In the genomic region with DNA sequence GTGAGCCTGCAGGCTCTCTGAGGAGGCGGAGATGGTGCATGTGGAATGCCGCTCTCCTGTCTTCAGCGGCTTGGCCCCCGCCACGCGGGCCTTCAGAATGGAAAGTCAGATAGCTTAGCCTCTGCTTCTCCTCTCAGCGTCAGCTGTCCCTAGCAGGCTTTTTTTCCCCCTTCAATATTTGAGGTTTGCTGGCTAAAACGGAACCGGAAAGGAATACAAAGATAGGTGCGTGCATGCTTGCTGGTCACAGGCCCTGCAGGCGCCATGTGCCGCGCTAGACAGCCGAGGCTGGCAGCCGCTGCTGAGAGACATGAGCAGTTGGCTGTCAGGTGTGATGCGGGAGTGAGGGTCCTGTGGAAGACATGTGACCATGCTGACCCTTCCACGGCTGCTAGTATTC, we compare ENCODE assay signal across 2 cellular contexts.
TF ChIP-seq lines count a peak whose summit lies in the region.

No MANE protein-coding gene starts in this region.

TF ChIP-seq in GM23338, 12 proteins besides CTCF, POLR2A, EP300 and RAD21 (continues in another document):
- TF ChIP-seq POLR2AphosphoS5 (IDR thresholded peaks at IDR 0.05; ENCODE audit: low read depth) = no peak
- TF ChIP-seq ZNF114 (CRISPR knock-in tag; IDR thresholded peaks at IDR 0.05) = no peak
- TF ChIP-seq STAT1 (IDR thresholded peaks at IDR 0.05; ENCODE audit: unreplicated experiment) = no peak
- no peak for TF ChIP-seq JUNB (IDR thresholded peaks at IDR 0.05; ENCODE audit: unreplicated experiment)
- TF ChIP-seq CREB1 (CRISPR knock-in tag; IDR thresholded peaks at IDR 0.05; ENCODE audit: low read depth) = no peak
- TF ChIP-seq ZNF331 (CRISPR knock-in tag; IDR thresholded peaks at IDR 0.05; ENCODE audit: low read depth) = no peak
- TF ChIP-seq, protein P1, sequence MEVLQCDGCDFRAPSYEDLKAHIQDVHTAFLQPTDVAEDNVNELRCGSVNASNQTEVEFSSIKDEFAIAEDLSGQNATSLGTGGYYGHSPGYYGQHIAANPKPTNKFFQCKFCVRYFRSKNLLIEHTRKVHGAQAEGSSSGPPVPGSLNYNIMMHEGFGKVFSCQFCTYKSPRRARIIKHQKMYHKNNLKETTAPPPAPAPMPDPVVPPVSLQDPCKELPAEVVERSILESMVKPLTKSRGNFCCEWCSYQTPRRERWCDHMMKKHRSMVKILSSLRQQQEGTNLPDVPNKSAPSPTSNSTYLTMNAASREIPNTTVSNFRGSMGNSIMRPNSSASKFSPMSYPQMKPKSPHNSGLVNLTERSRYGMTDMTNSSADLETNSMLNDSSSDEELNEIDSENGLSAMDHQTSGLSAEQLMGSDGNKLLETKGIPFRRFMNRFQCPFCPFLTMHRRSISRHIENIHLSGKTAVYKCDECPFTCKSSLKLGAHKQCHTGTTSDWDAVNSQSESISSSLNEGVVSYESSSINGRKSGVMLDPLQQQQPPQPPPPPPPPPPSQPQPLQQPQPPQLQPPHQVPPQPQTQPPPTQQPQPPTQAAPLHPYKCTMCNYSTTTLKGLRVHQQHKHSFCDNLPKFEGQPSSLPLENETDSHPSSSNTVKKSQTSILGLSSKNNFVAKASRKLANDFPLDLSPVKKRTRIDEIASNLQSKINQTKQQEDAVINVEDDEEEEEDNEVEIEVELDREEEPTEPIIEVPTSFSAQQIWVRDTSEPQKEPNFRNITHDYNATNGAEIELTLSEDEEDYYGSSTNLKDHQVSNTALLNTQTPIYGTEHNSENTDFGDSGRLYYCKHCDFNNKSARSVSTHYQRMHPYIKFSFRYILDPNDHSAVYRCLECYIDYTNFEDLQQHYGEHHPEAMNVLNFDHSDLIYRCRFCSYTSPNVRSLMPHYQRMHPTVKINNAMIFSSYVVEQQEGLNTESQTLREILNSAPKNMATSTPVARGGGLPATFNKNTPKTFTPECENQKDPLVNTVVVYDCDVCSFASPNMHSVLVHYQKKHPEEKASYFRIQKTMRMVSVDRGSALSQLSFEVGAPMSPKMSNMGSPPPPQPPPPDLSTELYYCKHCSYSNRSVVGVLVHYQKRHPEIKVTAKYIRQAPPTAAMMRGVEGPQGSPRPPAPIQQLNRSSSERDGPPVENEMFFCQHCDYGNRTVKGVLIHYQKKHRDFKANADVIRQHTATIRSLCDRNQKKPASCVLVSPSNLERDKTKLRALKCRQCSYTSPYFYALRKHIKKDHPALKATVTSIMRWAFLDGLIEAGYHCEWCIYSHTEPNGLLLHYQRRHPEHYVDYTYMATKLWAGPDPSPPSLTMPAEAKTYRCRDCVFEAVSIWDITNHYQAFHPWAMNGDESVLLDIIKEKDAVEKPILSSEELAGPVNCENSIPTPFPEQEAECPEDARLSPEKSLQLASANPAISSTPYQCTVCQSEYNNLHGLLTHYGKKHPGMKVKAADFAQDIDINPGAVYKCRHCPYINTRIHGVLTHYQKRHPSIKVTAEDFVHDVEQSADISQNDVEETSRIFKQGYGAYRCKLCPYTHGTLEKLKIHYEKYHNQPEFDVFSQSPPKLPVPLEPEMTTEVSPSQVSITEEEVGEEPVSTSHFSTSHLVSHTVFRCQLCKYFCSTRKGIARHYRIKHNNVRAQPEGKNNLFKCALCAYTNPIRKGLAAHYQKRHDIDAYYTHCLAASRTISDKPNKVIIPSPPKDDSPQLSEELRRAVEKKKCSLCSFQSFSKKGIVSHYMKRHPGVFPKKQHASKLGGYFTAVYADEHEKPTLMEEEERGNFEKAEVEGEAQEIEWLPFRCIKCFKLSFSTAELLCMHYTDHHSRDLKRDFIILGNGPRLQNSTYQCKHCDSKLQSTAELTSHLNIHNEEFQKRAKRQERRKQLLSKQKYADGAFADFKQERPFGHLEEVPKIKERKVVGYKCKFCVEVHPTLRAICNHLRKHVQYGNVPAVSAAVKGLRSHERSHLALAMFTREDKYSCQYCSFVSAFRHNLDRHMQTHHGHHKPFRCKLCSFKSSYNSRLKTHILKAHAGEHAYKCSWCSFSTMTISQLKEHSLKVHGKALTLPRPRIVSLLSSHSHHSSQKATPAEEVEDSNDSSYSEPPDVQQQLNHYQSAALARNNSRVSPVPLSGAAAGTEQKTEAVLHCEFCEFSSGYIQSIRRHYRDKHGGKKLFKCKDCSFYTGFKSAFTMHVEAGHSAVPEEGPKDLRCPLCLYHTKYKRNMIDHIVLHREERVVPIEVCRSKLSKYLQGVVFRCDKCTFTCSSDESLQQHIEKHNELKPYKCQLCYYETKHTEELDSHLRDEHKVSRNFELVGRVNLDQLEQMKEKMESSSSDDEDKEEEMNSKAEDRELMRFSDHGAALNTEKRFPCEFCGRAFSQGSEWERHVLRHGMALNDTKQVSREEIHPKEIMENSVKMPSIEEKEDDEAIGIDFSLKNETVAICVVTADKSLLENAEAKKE (CRISPR knock-in tag; IDR thresholded peaks at IDR 0.05) = no peak
- TF ChIP-seq, protein P2, sequence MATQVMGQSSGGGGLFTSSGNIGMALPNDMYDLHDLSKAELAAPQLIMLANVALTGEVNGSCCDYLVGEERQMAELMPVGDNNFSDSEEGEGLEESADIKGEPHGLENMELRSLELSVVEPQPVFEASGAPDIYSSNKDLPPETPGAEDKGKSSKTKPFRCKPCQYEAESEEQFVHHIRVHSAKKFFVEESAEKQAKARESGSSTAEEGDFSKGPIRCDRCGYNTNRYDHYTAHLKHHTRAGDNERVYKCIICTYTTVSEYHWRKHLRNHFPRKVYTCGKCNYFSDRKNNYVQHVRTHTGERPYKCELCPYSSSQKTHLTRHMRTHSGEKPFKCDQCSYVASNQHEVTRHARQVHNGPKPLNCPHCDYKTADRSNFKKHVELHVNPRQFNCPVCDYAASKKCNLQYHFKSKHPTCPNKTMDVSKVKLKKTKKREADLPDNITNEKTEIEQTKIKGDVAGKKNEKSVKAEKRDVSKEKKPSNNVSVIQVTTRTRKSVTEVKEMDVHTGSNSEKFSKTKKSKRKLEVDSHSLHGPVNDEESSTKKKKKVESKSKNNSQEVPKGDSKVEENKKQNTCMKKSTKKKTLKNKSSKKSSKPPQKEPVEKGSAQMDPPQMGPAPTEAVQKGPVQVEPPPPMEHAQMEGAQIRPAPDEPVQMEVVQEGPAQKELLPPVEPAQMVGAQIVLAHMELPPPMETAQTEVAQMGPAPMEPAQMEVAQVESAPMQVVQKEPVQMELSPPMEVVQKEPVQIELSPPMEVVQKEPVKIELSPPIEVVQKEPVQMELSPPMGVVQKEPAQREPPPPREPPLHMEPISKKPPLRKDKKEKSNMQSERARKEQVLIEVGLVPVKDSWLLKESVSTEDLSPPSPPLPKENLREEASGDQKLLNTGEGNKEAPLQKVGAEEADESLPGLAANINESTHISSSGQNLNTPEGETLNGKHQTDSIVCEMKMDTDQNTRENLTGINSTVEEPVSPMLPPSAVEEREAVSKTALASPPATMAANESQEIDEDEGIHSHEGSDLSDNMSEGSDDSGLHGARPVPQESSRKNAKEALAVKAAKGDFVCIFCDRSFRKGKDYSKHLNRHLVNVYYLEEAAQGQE (IDR thresholded peaks at IDR 0.05; ENCODE audit: unreplicated experiment) = no peak
- TF ChIP-seq EZH2phosphoT487 (IDR thresholded peaks at IDR 0.05; ENCODE audit: unreplicated experiment) = no peak
- TF ChIP-seq NANOG (IDR thresholded peaks at IDR 0.05; ENCODE audit: borderline replicate concordance) = no peak

TF ChIP-seq in K562, 482 proteins besides CTCF, POLR2A, EP300 and RAD21:
- TF ChIP-seq BMI1 (IDR thresholded peaks at IDR 0.05; ENCODE audit: low read length) (no peak), CCAR2 (IDR thresholded peaks at IDR 0.05; ENCODE audit: low read depth, low read length) (no peak), L3MBTL2 (IDR thresholded peaks at IDR 0.05) (peak; percentile 43; the same call in 1 of the 2 replicates), CHD1 (IDR thresholded peaks at IDR 0.05; ENCODE audit: low read length) (no peak)
- TF ChIP-seq, protein P3, sequence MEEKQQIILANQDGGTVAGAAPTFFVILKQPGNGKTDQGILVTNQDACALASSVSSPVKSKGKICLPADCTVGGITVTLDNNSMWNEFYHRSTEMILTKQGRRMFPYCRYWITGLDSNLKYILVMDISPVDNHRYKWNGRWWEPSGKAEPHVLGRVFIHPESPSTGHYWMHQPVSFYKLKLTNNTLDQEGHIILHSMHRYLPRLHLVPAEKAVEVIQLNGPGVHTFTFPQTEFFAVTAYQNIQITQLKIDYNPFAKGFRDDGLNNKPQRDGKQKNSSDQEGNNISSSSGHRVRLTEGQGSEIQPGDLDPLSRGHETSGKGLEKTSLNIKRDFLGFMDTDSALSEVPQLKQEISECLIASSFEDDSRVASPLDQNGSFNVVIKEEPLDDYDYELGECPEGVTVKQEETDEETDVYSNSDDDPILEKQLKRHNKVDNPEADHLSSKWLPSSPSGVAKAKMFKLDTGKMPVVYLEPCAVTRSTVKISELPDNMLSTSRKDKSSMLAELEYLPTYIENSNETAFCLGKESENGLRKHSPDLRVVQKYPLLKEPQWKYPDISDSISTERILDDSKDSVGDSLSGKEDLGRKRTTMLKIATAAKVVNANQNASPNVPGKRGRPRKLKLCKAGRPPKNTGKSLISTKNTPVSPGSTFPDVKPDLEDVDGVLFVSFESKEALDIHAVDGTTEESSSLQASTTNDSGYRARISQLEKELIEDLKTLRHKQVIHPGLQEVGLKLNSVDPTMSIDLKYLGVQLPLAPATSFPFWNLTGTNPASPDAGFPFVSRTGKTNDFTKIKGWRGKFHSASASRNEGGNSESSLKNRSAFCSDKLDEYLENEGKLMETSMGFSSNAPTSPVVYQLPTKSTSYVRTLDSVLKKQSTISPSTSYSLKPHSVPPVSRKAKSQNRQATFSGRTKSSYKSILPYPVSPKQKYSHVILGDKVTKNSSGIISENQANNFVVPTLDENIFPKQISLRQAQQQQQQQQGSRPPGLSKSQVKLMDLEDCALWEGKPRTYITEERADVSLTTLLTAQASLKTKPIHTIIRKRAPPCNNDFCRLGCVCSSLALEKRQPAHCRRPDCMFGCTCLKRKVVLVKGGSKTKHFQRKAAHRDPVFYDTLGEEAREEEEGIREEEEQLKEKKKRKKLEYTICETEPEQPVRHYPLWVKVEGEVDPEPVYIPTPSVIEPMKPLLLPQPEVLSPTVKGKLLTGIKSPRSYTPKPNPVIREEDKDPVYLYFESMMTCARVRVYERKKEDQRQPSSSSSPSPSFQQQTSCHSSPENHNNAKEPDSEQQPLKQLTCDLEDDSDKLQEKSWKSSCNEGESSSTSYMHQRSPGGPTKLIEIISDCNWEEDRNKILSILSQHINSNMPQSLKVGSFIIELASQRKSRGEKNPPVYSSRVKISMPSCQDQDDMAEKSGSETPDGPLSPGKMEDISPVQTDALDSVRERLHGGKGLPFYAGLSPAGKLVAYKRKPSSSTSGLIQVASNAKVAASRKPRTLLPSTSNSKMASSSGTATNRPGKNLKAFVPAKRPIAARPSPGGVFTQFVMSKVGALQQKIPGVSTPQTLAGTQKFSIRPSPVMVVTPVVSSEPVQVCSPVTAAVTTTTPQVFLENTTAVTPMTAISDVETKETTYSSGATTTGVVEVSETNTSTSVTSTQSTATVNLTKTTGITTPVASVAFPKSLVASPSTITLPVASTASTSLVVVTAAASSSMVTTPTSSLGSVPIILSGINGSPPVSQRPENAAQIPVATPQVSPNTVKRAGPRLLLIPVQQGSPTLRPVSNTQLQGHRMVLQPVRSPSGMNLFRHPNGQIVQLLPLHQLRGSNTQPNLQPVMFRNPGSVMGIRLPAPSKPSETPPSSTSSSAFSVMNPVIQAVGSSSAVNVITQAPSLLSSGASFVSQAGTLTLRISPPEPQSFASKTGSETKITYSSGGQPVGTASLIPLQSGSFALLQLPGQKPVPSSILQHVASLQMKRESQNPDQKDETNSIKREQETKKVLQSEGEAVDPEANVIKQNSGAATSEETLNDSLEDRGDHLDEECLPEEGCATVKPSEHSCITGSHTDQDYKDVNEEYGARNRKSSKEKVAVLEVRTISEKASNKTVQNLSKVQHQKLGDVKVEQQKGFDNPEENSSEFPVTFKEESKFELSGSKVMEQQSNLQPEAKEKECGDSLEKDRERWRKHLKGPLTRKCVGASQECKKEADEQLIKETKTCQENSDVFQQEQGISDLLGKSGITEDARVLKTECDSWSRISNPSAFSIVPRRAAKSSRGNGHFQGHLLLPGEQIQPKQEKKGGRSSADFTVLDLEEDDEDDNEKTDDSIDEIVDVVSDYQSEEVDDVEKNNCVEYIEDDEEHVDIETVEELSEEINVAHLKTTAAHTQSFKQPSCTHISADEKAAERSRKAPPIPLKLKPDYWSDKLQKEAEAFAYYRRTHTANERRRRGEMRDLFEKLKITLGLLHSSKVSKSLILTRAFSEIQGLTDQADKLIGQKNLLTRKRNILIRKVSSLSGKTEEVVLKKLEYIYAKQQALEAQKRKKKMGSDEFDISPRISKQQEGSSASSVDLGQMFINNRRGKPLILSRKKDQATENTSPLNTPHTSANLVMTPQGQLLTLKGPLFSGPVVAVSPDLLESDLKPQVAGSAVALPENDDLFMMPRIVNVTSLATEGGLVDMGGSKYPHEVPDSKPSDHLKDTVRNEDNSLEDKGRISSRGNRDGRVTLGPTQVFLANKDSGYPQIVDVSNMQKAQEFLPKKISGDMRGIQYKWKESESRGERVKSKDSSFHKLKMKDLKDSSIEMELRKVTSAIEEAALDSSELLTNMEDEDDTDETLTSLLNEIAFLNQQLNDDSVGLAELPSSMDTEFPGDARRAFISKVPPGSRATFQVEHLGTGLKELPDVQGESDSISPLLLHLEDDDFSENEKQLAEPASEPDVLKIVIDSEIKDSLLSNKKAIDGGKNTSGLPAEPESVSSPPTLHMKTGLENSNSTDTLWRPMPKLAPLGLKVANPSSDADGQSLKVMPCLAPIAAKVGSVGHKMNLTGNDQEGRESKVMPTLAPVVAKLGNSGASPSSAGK (IDR thresholded peaks at IDR 0.05) = 0 out of 2 replicates have a peak, but pooled peaks have one; percentile 17
- TF ChIP-seq, protein P4, sequence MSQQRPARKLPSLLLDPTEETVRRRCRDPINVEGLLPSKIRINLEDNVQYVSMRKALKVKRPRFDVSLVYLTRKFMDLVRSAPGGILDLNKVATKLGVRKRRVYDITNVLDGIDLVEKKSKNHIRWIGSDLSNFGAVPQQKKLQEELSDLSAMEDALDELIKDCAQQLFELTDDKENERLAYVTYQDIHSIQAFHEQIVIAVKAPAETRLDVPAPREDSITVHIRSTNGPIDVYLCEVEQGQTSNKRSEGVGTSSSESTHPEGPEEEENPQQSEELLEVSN (IDR thresholded peaks at IDR 0.05; ENCODE audit: borderline replicate concordance in 1 of 2, extremely low read depth in 1 of 2, insufficient read depth in 1 of 2, insufficient read length in 1 of 2, low read depth in 1 of 2, low read length in 1 of 2, poor library complexity in 1 of 2, severe bottlenecking in 1 of 2) = peak in 1 of 2 experiments; percentile 48
